Comparison of ENCODE assay signal across 8 cellular contexts in the genomic region with DNA sequence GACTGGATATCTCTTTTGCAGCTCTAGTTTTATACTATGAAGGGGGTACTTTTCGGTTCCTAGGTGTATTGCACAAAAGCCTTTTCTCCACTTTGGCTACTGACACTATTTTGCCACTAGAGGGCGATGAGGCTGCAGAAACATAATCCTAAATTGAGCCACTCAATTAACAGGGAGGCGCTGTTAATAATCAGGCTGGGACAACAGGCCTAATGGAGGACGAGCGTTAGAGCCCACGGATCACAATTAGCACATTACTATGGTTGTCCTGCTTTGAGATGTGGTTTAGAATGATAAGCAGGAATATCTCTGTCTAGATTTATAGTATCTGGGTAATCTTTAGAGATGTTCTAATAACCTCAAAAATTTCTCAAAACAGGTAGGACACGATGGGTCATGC.
DNase-seq lines count a peak whose midpoint lies in the region; ATAC-seq and TF ChIP-seq lines count a peak whose summit lies in the region.

No MANE protein-coding gene starts in this region.

- intact Hi-C loops in psoas muscle (cut with DNase I) = no loop called here

- no peaks in the 10 kb centered on the region for H3K9me3 ChIP-seq in Peyer's patch
- H3K9me3 ChIP-seq in psoas muscle = no peaks in the 10 kb centered on the region

- 21 to 27% (median 23%) methylated on average over 7 of the region's 7 CpGs for WGBS in psoas muscle, 3 donors

- no peaks in the 10 kb centered on the region for H3K4me1 ChIP-seq in Peyer's patch
- H3K4me1 ChIP-seq in psoas muscle = no peaks in the 10 kb centered on the region

- H3K36me3 ChIP-seq in Peyer's patch (no peaks in the 10 kb centered on the region), psoas muscle (ENCODE audit: insufficient read depth in 1 of 2, low read depth in 1 of 2) (no peaks in the 10 kb centered on the region)

- TF ChIP-seq POLR2A in Peyer's patch (IDR thresholded peaks at IDR 0.05) = no peak

- no peak overlapping the region for H3K27ac ChIP-seq in Peyer's patch
- no peak overlapping the region for H3K27ac ChIP-seq in psoas muscle

- H3K27me3 ChIP-seq in Peyer's patch (no peaks in the 10 kb centered on the region), psoas muscle (ENCODE audit: insufficient read depth in 3 of 3, low read length in 2 of 3) (peaks cover 0 to 13% (median 0%) of the 10 kb centered on the region in 3 donors)

- H3K4me3 ChIP-seq in Peyer's patch (no peak overlapping the region), psoas muscle (no peak overlapping the region)

- peak; percentile 81 for DNase-seq in GM03348 (ENCODE audit: low spot score)
- peak; percentile 62 for DNase-seq in LHCN-M2 (ENCODE audit: low read depth)
- DNase-seq in Peyer's patch = peak in 2 of 3 donors; percentile 34 to 88
- DNase-seq in activated T-helper 9 cell treated with anti-CD3 and anti-CD28 coated beads, Interleukin-2, amount 50 U/mL, for 16 hours (ENCODE audit: low read depth) = peak; percentile 20
- peak; percentile 28 for DNase-seq in globus pallidus (ENCODE audit: low spot score)
- no peak for DNase-seq in psoas muscle
- no peak for DNase-seq in effector CD8-positive, alpha-beta T cell (lab: John Stamatoyannopoulos, UW)

- ATAC-seq in GM21786 (IDR thresholded peaks at IDR 0.05; ENCODE audit: unreplicated experiment) (peak; percentile 30), psoas muscle (no peak)

- peak; percentile 77 to 88 (median 86) for TF ChIP-seq CTCF in Peyer's patch (IDR thresholded peaks at IDR 0.05)
- TF ChIP-seq CTCF in psoas muscle (IDR thresholded peaks at IDR 0.05) = peak; percentile 60

Comparison
In these comparisons a context has a peak if more than half of its experiments do, and no peak if none do; other contexts are left out.
1. DNase-seq: peak in GM03348 (single experiment), LHCN-M2 (single experiment), Peyer's patch (2 of 3), activated T-helper 9 cell treated with anti-CD3 and anti-CD28 coated beads, Interleukin-2, amount 50 U/mL, for 16 hours (single experiment) and globus pallidus (single experiment); none in psoas muscle (0 of 2) and effector CD8-positive, alpha-beta T cell (single experiment).